15 cellular contexts compared by ENCODE assay signal in the genomic region with DNA sequence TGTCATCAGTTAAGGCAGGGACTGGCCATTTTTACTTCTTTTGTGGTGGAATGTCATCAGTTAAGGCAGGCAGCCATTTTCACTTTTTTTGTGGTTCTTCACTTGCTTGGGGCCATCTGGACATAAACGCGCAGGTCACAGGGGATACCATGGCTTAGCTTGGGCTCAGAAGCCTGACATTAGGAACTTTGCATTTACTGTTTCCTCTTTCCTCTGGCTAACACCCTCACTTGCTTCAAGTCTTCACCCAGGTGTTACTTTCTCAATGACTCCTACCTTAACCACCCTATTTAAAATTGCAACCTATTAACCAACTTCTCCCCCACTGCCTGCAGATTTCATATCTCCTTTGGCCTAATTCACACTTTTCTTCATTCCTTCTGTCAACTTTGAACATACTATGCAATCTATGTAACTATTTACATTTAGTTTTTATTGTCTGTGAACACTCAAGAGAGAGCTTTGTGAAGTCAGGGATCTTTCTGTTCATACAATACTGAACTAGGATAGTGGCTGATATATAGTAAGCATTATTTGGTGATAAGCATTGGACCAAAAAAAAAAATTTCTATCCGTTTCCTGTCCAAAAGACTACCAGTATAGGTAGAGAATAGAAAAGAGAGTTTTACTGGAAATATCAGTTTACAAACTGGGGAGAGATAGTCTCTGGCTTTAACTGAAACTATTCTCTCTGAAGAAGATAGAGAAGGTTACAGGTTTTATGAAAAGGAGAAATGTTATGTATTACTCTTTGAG.
DNase-seq lines count a peak whose midpoint lies in the region; ATAC-seq, FAIRE-seq and TF ChIP-seq lines count a peak whose summit lies in the region.
"Had no signal": no experiment of that assay in that cellular context is flagged by ENCODE, and none has a peak within 500 bp of the region (broad histone marks: within the 10 kb centered on the region; RNA-seq: fewer than 3 reads in every experiment).

No MANE protein-coding gene starts in this region.

- no peaks in the 10 kb centered on the region for H3K79me2 ChIP-seq in HepG2 (ENCODE audit: insufficient read depth, low read length)

- no peak for TF ChIP-seq EP300 in HepG2 (IDR thresholded peaks at IDR 0.05; ENCODE audit: low read depth in 2 of 2, low read length in 2 of 2)
- TF ChIP-seq EP300 in HepG2 (CRISPR knock-in tag; IDR thresholded peaks at IDR 0.05; ENCODE audit: borderline replicate concordance) = no peak

- DNase-seq in G401 (ENCODE audit: low spot score) (peak; percentile 20), NCI-H748 (lab: John Stamatoyannopoulos, UW; ENCODE audit: unreplicated experiment) (no peak), HepG2 (ENCODE audit: low spot score) (no peak)
- DNase-seq in stimulated activated CD4-positive, alpha-beta T cell treated with anti-CD3 and anti-CD28 coated beads, Interleukin-4, amount 100 ng/mL, for 4 hours = no peak
- no peak for DNase-seq in CD4-positive, alpha-beta memory T cell
- DNase-seq: activated naive CD4-positive, alpha-beta T cell treated with anti-CD3 and anti-CD28 coated beads, Interleukin-2, amount 50 U/mL, for 16 hours; head of caudate nucleus; NCI-H1092 treated with DMSO at 0.1 percent for 48 hours; small intestine had no signal

- no peaks in the 10 kb centered on the region for H3K36me3 Mint-ChIP-seq in CD4-positive, alpha-beta memory T cell
- H3K36me3 Mint-ChIP-seq: stimulated activated effector memory CD8-positive, alpha-beta T cell treated with anti-CD3 and anti-CD28 coated beads, Interleukin-12 subunit alpha, Interleukin-12 subunit beta, amount 100 ng/mL, for 72 hours had no signal

- BruUV-seq in HepG2 (replicated peaks; lab: Mats Ljungman, UMichigan) = no TSS peak

- no peak overlapping the region for H3K27ac Mint-ChIP-seq in CD4-positive, alpha-beta memory T cell
- H3K27ac Mint-ChIP-seq: stimulated activated effector memory CD8-positive, alpha-beta T cell treated with anti-CD3 and anti-CD28 coated beads, Interleukin-12 subunit alpha, Interleukin-12 subunit beta, amount 100 ng/mL, for 72 hours had no signal

- WGBS in HepG2 (ENCODE audit: low lambda C conversion rate) = 60% methylated on average over 3 of the region's 3 CpGs

- no peaks in the 10 kb centered on the region for H3K27me3 Mint-ChIP-seq in CD4-positive, alpha-beta memory T cell

- no peak for FAIRE-seq in HepG2 (lab: Jason Lieb, UNC)
- FAIRE-seq: A204.1, small intestine had no signal

- no peaks in the 10 kb centered on the region for H3K9me3 ChIP-seq in CD4-positive, alpha-beta memory T cell (ENCODE audit: control insufficient read depth in 1 of 2, low read length in 2 of 2)
- no peaks in the 10 kb centered on the region for H3K9me3 ChIP-seq in HepG2 (ENCODE audit: low read length)

- H3K27ac ChIP-seq in CD4-positive, alpha-beta memory T cell (ENCODE audit: low read depth, low read length) = no peak overlapping the region
- H3K27ac ChIP-seq in HepG2 (ENCODE audit: extremely low read length, insufficient read depth, low read length) = no peak overlapping the region

- H3K4me2 ChIP-seq in HepG2 (ENCODE audit: low read depth, low read length) = no peak overlapping the region

- H3K4me1 ChIP-seq in CD4-positive, alpha-beta memory T cell (ENCODE audit: insufficient read depth, low read length) = no peaks in the 10 kb centered on the region
- H3K4me1 ChIP-seq in HepG2 (ENCODE audit: insufficient read depth, low read length) = no peaks in the 10 kb centered on the region

- TF ChIP-seq CTCF in HepG2 (CRISPR knock-in tag; IDR thresholded peaks at IDR 0.05) = no peak

- CTCF ChIA-PET in CD4-positive, alpha-beta memory T cell (lab: Charles Lee; ENCODE audit: partially characterized antibody) = no interaction called here
- CTCF ChIA-PET in HepG2 (lab: Yijun Ruan, JAX; ENCODE audit: low intra/inter-chr PET ratio, low total read pairs) = no interaction called here

- no peaks in the 10 kb centered on the region for H4K20me1 ChIP-seq in HepG2 (ENCODE audit: insufficient read depth, low read length)

- H3K27me3 ChIP-seq in CD4-positive, alpha-beta memory T cell (ENCODE audit: insufficient read depth, low read length) = no peaks in the 10 kb centered on the region
- H3K27me3 ChIP-seq in HepG2 (ENCODE audit: control insufficient read depth in 1 of 2, insufficient read depth in 2 of 2, low read length in 2 of 2) = no peaks in the 10 kb centered on the region

- no peak for TF ChIP-seq POLR2A in HepG2 (IDR thresholded peaks at IDR 0.05; ENCODE audit: insufficient read depth in 1 of 2, low read depth in 2 of 2, low read length in 2 of 2)

- no peaks in the 10 kb centered on the region for H3K36me3 ChIP-seq in CD4-positive, alpha-beta memory T cell (ENCODE audit: insufficient read depth, low read length)
- no peaks in the 10 kb centered on the region for H3K36me3 ChIP-seq in HepG2 (replicated peaks in 1 of 2; ENCODE audit: control insufficient read depth in 1 of 2, insufficient read depth in 2 of 2, low read length in 2 of 2)

- intact Hi-C loops in CD4-positive, alpha-beta memory T cell (cut with micrococcal nuclease) = no loop called here
- intact Hi-C loops in HepG2 (cut with micrococcal nuclease; ENCODE audit: unreplicated experiment) = no loop called here

- H3K9ac ChIP-seq in HepG2 (ENCODE audit: insufficient read depth, low read depth, low read length) = no peak overlapping the region

- no peak overlapping the region for H2AFZ ChIP-seq in HepG2 (ENCODE audit: low read length)

- no peak overlapping the region for H3K4me3 Mint-ChIP-seq in CD4-positive, alpha-beta memory T cell
- H3K4me3 Mint-ChIP-seq: stimulated activated effector memory CD8-positive, alpha-beta T cell treated with anti-CD3 and anti-CD28 coated beads, Interleukin-12 subunit alpha, Interleukin-12 subunit beta, amount 100 ng/mL, for 72 hours had no signal

- peaks cover 0 to 11% (median 2%) of the 10 kb centered on the region in 8 donors for H3K9me3 Mint-ChIP-seq in CD4-positive, alpha-beta memory T cell

- no peaks in the 10 kb centered on the region for H3K4me1 Mint-ChIP-seq in CD4-positive, alpha-beta memory T cell
- H3K4me1 Mint-ChIP-seq: stimulated activated effector memory CD8-positive, alpha-beta T cell treated with anti-CD3 and anti-CD28 coated beads, Interleukin-12 subunit alpha, Interleukin-12 subunit beta, amount 100 ng/mL, for 72 hours had no signal

- TF ChIP-seq RAD21 in HepG2 (CRISPR knock-in tag; IDR thresholded peaks at IDR 0.05) = no peak

- in situ Hi-C loops in G401 (cut with HindIII; ENCODE audit: low sequenced_read_pairs) (no loop called here), HepG2 (cut with HindIII; ENCODE audit: extremely low pct_ligation_motif_present, low pct_unique_long_range_greater_than_20kb) (no loop called here)

- ATAC-seq in GM19372 (IDR thresholded peaks at IDR 0.05; ENCODE audit: low read depth, unreplicated experiment) (peak; percentile 84), HG02798 (IDR thresholded peaks at IDR 0.05; ENCODE audit: poor library complexity, unreplicated experiment) (peak; percentile 97), HG03520 (IDR thresholded peaks at IDR 0.05; ENCODE audit: unreplicated experiment) (peak; percentile 88), HepG2 (no peak)
- ATAC-seq: Right ventricle myocardium inferior; stimulated activated effector memory CD8-positive, alpha-beta T cell treated with anti-CD3 and anti-CD28 coated beads, Interleukin-12 subunit alpha, Interleukin-12 subunit beta, amount 100 ng/mL, for 72 hours had no signal

- POLR2A ChIA-PET in CD4-positive, alpha-beta memory T cell (lab: Charles Lee; ENCODE audit: partially characterized antibody) = no interaction called here
- POLR2A ChIA-PET in HepG2 (lab: Yijun Ruan, JAX) = no interaction called here

- H3K4me3 ChIP-seq in CD4-positive, alpha-beta memory T cell (ENCODE audit: low read length in 2 of 2) = no peak overlapping the region
- H3K4me3 ChIP-seq in HepG2 (replicated peaks in 1 of 3; ENCODE audit: insufficient read depth in 1 of 3, low read depth in 2 of 3, low read length in 3 of 3) = no peak overlapping the region

TF ChIP-seq in HepG2, 621 proteins besides CTCF, POLR2A, EP300 and RAD21 (continues in another document):
- TF ChIP-seq ZMAT5 (CRISPR knock-in tag; IDR thresholded peaks at IDR 0.05; ENCODE audit: borderline replicate concordance, low read depth) (no peak), ZNF274 (CRISPR knock-in tag; IDR thresholded peaks at IDR 0.05) (no peak), SIX4 (CRISPR knock-in tag; IDR thresholded peaks at IDR 0.05) (no peak), POLR2AphosphoS5 (IDR thresholded peaks at IDR 0.05; ENCODE audit: low read depth, low read length) (no peak), ZNF383 (CRISPR knock-in tag; IDR thresholded peaks at IDR 0.05; ENCODE audit: borderline replicate concordance) (no peak), SOX6 (IDR thresholded peaks at IDR 0.05) (no peak), SOX6 (CRISPR knock-in tag; IDR thresholded peaks at IDR 0.05) (no peak), ZNF326 (CRISPR knock-in tag; IDR thresholded peaks at IDR 0.05; ENCODE audit: borderline replicate concordance) (no peak), ZNF616 (CRISPR knock-in tag; IDR thresholded peaks at IDR 0.05; ENCODE audit: low read depth) (no peak), IRF9 (CRISPR knock-in tag; IDR thresholded peaks at IDR 0.05; ENCODE audit: borderline replicate concordance) (no peak), EEA1 (CRISPR knock-in tag; IDR thresholded peaks at IDR 0.05; ENCODE audit: borderline replicate concordance) (no peak)
